Comparison of ENCODE assay signal across 8 cellular contexts in the genomic region with DNA sequence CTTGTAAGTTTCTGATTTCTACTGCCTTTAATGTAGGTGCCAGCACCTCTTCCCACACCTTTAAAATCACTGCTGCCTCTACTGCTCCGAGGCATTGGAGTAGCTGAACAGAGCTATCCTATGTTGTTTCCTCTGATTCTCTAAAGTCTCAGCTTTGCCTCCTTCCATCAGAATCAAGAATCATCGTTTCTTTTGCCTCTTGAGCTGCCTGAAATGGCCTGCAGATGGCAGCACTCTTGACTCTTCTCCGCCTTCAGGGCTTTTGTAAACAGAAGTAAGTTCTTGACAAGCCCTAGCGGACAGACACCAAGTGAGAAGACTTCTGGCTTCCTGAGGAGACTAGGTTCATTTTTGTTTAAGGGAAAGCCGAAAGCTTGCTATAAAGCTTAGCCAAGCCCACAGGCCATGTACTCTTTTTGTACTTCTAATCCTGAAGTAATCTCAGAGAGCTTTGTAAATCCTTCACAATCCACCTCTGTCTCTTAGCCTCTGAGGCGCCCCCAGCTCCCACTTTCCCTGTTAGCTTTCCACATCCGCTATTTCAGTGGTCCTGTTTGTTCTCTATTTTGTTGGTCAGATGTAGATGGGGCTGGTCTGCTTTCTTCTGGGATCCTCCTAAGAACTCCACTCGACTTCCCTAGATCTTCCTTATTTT. TPM values are rescaled to one million over a fixed set of nuclear protein-coding genes. Genes with fewer than 3 reads are reported as not detected.
DNase-seq lines count a peak whose midpoint lies in the region; ATAC-seq and TF ChIP-seq lines count a peak whose summit lies in the region.

No MANE protein-coding gene starts in this region.

- ATAC-seq in GM21619 (IDR thresholded peaks at IDR 0.05; ENCODE audit: unreplicated experiment) = peak; percentile 92
- peak; percentile 81 to 84 (median 82) for ATAC-seq in T-cell (replicated peaks in 1 of 4)

- no peaks in the 10 kb centered on the region for H3K36me3 ChIP-seq in spleen

- peaks cover 0 to 34% (median 30%) of the 10 kb centered on the region in 8 donors for H3K9me3 ChIP-seq in spleen

- H3K27ac Mint-ChIP-seq in T-cell = peak overlapping the region in 1 of 2 donors; percentile 42

- TF ChIP-seq POLR2A in spleen (IDR thresholded peaks at IDR 0.05) = no peak

- TF ChIP-seq CTCF in spleen (IDR thresholded peaks at IDR 0.05 in 8 of 11, conservative IDR thresholded peaks at IDR 0.05 in 3 of 11) = peak; percentile 18 to 84 (median 70)

- H3K4me3 ChIP-seq in spleen = no peak overlapping the region

- H3K9me3 Mint-ChIP-seq in T-cell = peaks cover 12 to 30% (median 20%) of the 10 kb centered on the region in 3 donors

- DNase-seq in GF-D8 (lab: John Stamatoyannopoulos, UW) (peak; percentile 18), KBM-7 (peak; percentile 58), T-cell (peak; percentile 10 to 69 (median 48)), amniotic stem cell (lab: John Stamatoyannopoulos, UW) (peak; percentile 1), hepatic stellate cell (ENCODE audit: low spot score) (peak; percentile 53), spleen (peak; percentile 75), GOT3 (lab: John Stamatoyannopoulos, UW) (no peak)

- H3K4me3 Mint-ChIP-seq in T-cell = no peak overlapping the region

- peaks cover 0 to 13% (median 2%) of the 10 kb centered on the region in 6 donors for H3K4me1 ChIP-seq in spleen

- intact Hi-C loops in spleen (cut with DNase I; ENCODE audit: low total_unique reads) = no loop called here

- H3K27me3 ChIP-seq in spleen (replicated peaks in 1 of 7) = no peaks in the 10 kb centered on the region

- POLR2A ChIA-PET in T-cell (lab: Charles Lee) = interaction anchor here in 1 of 2 donors (0.5 to 0.6 kb wide), 3 partner anchors 201 to 770 kb away, joined by 3 to 4 read pairs (median 3); no protein-coding TSS in a partner anchor

- H3K27ac ChIP-seq in spleen = no peak overlapping the region

- in situ Hi-C loops in KBM-7 (cut with MboI; ENCODE audit: low pct_unique_long_range_greater_than_20kb, low sequenced_read_pairs) = loop anchor here (25.0 kb wide), 1 partner anchor 639 kb away; no protein-coding TSS in a partner anchor

- H3K27me3 Mint-ChIP-seq in T-cell = peaks cover 0 to 2% of the 10 kb centered on the region in 2 donors

- H3K4me1 Mint-ChIP-seq in T-cell = peaks cover 11 to 22% (median 16%) of the 10 kb centered on the region in 3 donors

- CTCF ChIA-PET in T-cell (lab: Charles Lee) = interaction anchor here (0.5 to 1.4 kb wide), 13 partner anchors 9 to 862 kb away, joined by 3 to 7 read pairs (median 3); no protein-coding TSS in a partner anchor

- 48 to 52% (median 50%) methylated on average over 8 of the region's 8 CpGs for WGBS in spleen, 5 donors

- peaks cover 3% of the 10 kb centered on the region for H3K36me3 Mint-ChIP-seq in T-cell

RNA-seq across cellular contexts. Expression of gene GTF3C3, which starts 48.4 kb away (rescaled TPM):
- total RNA-seq in T-cell (10 to 100 TPM; 29.8 to 40.4 (median 33.9) TPM), spleen (10 to 100 TPM; 29.8 to 58.9 (median 38.3) TPM)
- polyA plus RNA-seq in spleen = 10 to 100 TPM in 2 of 3 donors, 1 to 10 TPM in 1; 9.4 to 11.4 (median 10.7) TPM

RNA-seq across cellular contexts. Expression of gene C2orf66, which starts 58.1 kb away (rescaled TPM):
- total RNA-seq in T-cell (not detected), spleen (not detected)
- under 1 TPM in 1 of 3 donors, not detected in 2; 0.06 TPM for polyA plus RNA-seq in spleen
